8 cellular contexts compared by ENCODE assay signal in the genomic region with DNA sequence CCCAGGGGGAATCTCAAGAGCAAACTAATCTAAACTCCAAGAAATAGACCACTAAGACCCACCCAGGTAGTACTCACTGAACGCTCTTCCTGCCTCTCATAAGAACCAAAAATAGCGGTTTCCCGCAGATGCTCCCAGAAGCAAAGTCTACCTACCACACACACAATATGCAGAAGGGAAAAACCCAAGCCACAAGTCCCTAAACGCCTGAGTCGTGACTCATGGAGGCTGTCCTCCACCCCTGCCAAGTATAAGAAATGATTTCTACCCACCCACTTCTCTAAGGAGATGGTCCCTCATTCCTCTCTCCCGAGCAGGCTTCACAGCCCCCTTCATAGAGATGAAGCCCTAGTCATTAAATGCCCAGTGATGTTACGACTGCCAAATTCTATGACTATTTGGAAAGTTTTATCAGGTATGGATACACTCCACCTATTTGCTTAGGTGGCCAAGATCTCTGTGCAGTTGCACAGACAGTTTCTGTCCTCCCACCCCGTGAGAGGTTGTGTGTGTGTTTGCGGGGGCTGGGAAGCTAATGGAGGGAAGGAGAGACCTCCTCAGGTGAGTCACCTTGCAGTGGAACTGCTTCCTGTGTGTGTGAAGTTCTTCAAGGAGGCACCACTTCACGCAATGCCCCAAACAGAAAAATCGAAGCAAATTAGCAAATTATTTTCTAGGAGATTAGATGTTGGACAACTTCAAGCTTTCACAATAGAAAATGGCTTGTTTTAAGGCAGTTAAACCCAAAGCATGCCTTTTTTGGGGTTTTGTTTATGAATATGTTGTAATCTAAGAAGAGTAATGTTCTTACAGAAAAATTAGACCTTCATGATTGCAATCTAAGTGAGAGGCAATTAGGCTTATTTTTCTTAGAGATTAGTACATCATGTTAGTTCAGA.
DNase-seq lines count a peak whose midpoint lies in the region; ATAC-seq, FAIRE-seq and TF ChIP-seq lines count a peak whose summit lies in the region.

No MANE protein-coding gene starts in this region.

- H3K4me3 Mint-ChIP-seq in activated naive CD4-positive, alpha-beta T cell treated with anti-CD3 and anti-CD28 coated beads, Interleukin-2, amount 10 ng/mL, durations not matched to agents 7 days and 5 days = peak overlapping the region; percentile 17

- peak overlapping the region; percentile 53 for H3K4me3 ChIP-seq in PC-3 (ENCODE audit: low read length)
- H3K4me3 ChIP-seq in heart right ventricle = peak overlapping the region in 1 of 10 donors; percentile 29
- peak overlapping the region; percentile 26 for H3K4me3 ChIP-seq in smooth muscle cell

- intact Hi-C loops in PC-3 (cut with micrococcal nuclease) = loop anchor here (1.0 to 5.0 kb wide), 6 partner anchors 22 to 176 kb away; no protein-coding TSS in a partner anchor
- intact Hi-C loops in heart right ventricle (cut with DNase I) = loop anchor here in 1 of 10 donors (2.0 kb wide), 1 partner anchor 30 kb away; no protein-coding TSS in a partner anchor

- H3K9me2 ChIP-seq in PC-3 (replicated peaks; ENCODE audit: low read length) = no peaks in the 10 kb centered on the region

- peak overlapping the region; percentile 12; the same call in 1 of the 2 replicates for H2AFZ ChIP-seq in PC-3 (ENCODE audit: low read length)
- no peak overlapping the region for H2AFZ ChIP-seq in smooth muscle cell (ENCODE audit: low read depth)

- H3K9me3 ChIP-seq in PC-3 (ENCODE audit: low read length) = no peaks in the 10 kb centered on the region
- H3K9me3 ChIP-seq in heart right ventricle = no peaks in the 10 kb centered on the region
- no peaks in the 10 kb centered on the region for H3K9me3 ChIP-seq in smooth muscle cell (replicated peaks; ENCODE audit: low read depth)

- H3K4me1 ChIP-seq in PC-3 (ENCODE audit: insufficient read depth, low read length) (peaks cover 50% of the 10 kb centered on the region), heart right ventricle (peaks cover 5 to 38% (median 29%) of the 10 kb centered on the region in 9 donors), smooth muscle cell (ENCODE audit: low read depth) (peaks cover 30% of the 10 kb centered on the region)

- H3K4me2 ChIP-seq in PC-3 (ENCODE audit: low read length) = peak overlapping the region; percentile 82
- H3K4me2 ChIP-seq in smooth muscle cell = peak overlapping the region; percentile 79

- POLR2A ChIA-PET in PC-3 (lab: Charles Lee; ENCODE audit: unreplicated experiment) = interaction anchor here (0.6 to 2.2 kb wide), 11 partner anchors 20 to 178 kb away, joined by 3 to 37 read pairs (median 7); no protein-coding TSS in a partner anchor

- 67 to 69% methylated on average over 11 of the region's 11 CpGs for WGBS in heart right ventricle, 2 donors
- 21% methylated on average over 11 of the region's 11 CpGs for WGBS in smooth muscle cell (ENCODE audit: low lambda C conversion rate)

- H3K27ac ChIP-seq in PC-3 (ENCODE audit: low read length) (peak overlapping the region; percentile 98), heart right ventricle (peak overlapping the region; percentile 33 to 91 (median 83)), smooth muscle cell (ENCODE audit: low read depth) (peak overlapping the region; percentile 100)

- H4K20me1 ChIP-seq in PC-3 (ENCODE audit: low read length) (no peaks in the 10 kb centered on the region), smooth muscle cell (ENCODE audit: low read depth) (no peaks in the 10 kb centered on the region)

- no peaks in the 10 kb centered on the region for H3K36me3 Mint-ChIP-seq in activated naive CD4-positive, alpha-beta T cell treated with anti-CD3 and anti-CD28 coated beads, Interleukin-2, amount 10 ng/mL, durations not matched to agents 7 days and 5 days

- H3K27me3 Mint-ChIP-seq in activated naive CD4-positive, alpha-beta T cell treated with anti-CD3 and anti-CD28 coated beads, Interleukin-2, amount 10 ng/mL, durations not matched to agents 7 days and 5 days = no peaks in the 10 kb centered on the region

- peak overlapping the region; percentile 83 for H3K27ac Mint-ChIP-seq in activated naive CD4-positive, alpha-beta T cell treated with anti-CD3 and anti-CD28 coated beads, Interleukin-2, amount 10 ng/mL, durations not matched to agents 7 days and 5 days

- H3K27me3 ChIP-seq in PC-3 (ENCODE audit: low read length) = no peaks in the 10 kb centered on the region
- no peaks in the 10 kb centered on the region for H3K27me3 ChIP-seq in heart right ventricle
- H3K27me3 ChIP-seq in smooth muscle cell (ENCODE audit: low read depth) = no peaks in the 10 kb centered on the region

- no peak for FAIRE-seq in GM12892 (lab: Jason Lieb, UNC)

- TF ChIP-seq POLR2A in GM12892 (IDR thresholded peaks at IDR 0.05; ENCODE audit: low read depth, low read length) = no peak

- peak; percentile 82 for DNase-seq in GM04504 (ENCODE audit: low read depth)
- DNase-seq in PC-3 = peak; percentile 95
- peak; percentile 64 for DNase-seq in activated naive CD4-positive, alpha-beta T cell treated with anti-CD3 and anti-CD28 coated beads, Interleukin-2, amount 10 ng/mL, durations not matched to agents 7 days and 5 days
- no peak for DNase-seq in heart right ventricle
- DNase-seq in smooth muscle cell (lab: John Stamatoyannopoulos, UW; ENCODE audit: unreplicated experiment) = no peak
- DNase-seq in mesenteric fat pad (ENCODE audit: low spot score) = no peak
- DNase-seq in GM12892 (ENCODE audit: insufficient read length) = no peak

- CTCF ChIA-PET in PC-3 (lab: Charles Lee) = no interaction called here
- CTCF ChIA-PET in activated naive CD4-positive, alpha-beta T cell treated with anti-CD3 and anti-CD28 coated beads, Interleukin-2, amount 10 ng/mL, durations not matched to agents 7 days and 5 days (lab: Charles Lee) = interaction anchor here (1.2 to 1.5 kb wide), 2 partner anchors 11 to 41 kb away, joined by 3 to 4 read pairs; no protein-coding TSS in a partner anchor

- TF ChIP-seq CTCF in PC-3 (conservative IDR thresholded peaks at IDR 0.05; ENCODE audit: low read depth, low read length) = no peak
- no peak for TF ChIP-seq CTCF in heart right ventricle (IDR thresholded peaks at IDR 0.05)
- TF ChIP-seq CTCF in smooth muscle cell (IDR thresholded peaks at IDR 0.05; ENCODE audit: borderline replicate concordance, insufficient read depth, poor library complexity, severe bottlenecking) = no peak

- no TSS peak for BruUV-seq in PC-3 (replicated peaks; lab: Mats Ljungman, UMichigan)

- H3K9ac ChIP-seq in PC-3 (ENCODE audit: low read length) (peak overlapping the region; percentile 93), smooth muscle cell (ENCODE audit: low read depth) (peak overlapping the region; percentile 97)

- no peaks in the 10 kb centered on the region for H3K9me3 Mint-ChIP-seq in activated naive CD4-positive, alpha-beta T cell treated with anti-CD3 and anti-CD28 coated beads, Interleukin-2, amount 10 ng/mL, durations not matched to agents 7 days and 5 days

- H3F3A ChIP-seq in PC-3 (ENCODE audit: low read length, unreplicated experiment) (peaks cover 8% of the 10 kb centered on the region), smooth muscle cell (ENCODE audit: low read depth) (peaks cover 24% of the 10 kb centered on the region)

- ATAC-seq in PC-3 (peak; percentile 51), heart right ventricle (peak in 4 of 8 donors; percentile 20 to 41 (median 32)), HG03571 (IDR thresholded peaks at IDR 0.05; ENCODE audit: unreplicated experiment) (no peak)

- no peaks in the 10 kb centered on the region for H3K79me2 ChIP-seq in PC-3 (ENCODE audit: low read length)
- H3K79me2 ChIP-seq in smooth muscle cell (ENCODE audit: low read depth) = no peaks in the 10 kb centered on the region

- no peaks in the 10 kb centered on the region for H3K36me3 ChIP-seq in PC-3 (ENCODE audit: low read depth, low read length)
- no peaks in the 10 kb centered on the region for H3K36me3 ChIP-seq in heart right ventricle
- no peaks in the 10 kb centered on the region for H3K36me3 ChIP-seq in smooth muscle cell (ENCODE audit: low read depth)

- H3K4me1 Mint-ChIP-seq in activated naive CD4-positive, alpha-beta T cell treated with anti-CD3 and anti-CD28 coated beads, Interleukin-2, amount 10 ng/mL, durations not matched to agents 7 days and 5 days = peaks cover 38% of the 10 kb centered on the region

Comparison
In these comparisons a context has a peak if more than half of its experiments do, and no peak if none do; other contexts are left out.
1. DNase-seq: peak in GM04504 (single experiment), PC-3 (single experiment) and activated naive CD4-positive, alpha-beta T cell treated with anti-CD3 and anti-CD28 coated beads, Interleukin-2, amount 10 ng/mL, durations not matched to agents 7 days and 5 days (single experiment); none in heart right ventricle (0 of 2), smooth muscle cell (single experiment), mesenteric fat pad (single experiment) and GM12892 (single experiment).
2. Peak in every context shown above with its lines, with median percentiles within 50 percentile points of each other: H3K27ac ChIP-seq.